Comparison of ENCODE assay signal across 8 cellular contexts in the genomic region with DNA sequence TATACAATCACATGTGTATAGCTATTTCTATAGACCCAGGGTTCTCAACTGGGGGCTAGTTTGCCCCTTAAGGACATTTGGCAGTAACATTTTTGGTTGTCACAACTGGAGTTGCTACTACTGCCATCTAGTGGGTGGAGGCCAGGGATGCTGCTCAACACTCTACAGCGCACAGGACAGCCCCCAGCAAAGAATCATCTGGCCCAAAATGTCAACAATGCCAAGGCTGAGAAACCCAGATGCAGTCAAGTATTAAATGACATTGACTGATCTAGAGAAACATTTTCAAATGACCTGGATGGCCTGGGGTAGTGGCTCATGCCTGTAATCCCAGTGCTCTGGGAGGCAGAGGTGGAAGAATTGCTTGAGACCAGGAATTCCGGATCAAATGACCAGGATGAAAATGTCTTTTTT. TPM values are rescaled to one million over a fixed set of nuclear protein-coding genes. Genes with fewer than 3 reads are reported as not detected.
A peak's percentile ranks its signal among the peaks of the same experiment; 100 is the strongest.
DNase-seq lines count a peak whose midpoint lies in the region; ATAC-seq, FAIRE-seq and TF ChIP-seq lines count a peak whose summit lies in the region.

No MANE protein-coding gene starts in this region.

- TF ChIP-seq CTCF in neural progenitor cell (IDR thresholded peaks at IDR 0.05): peak; percentile 67

- H3K27ac ChIP-seq in neural progenitor cell: no peak overlapping the region

- H3K9me3 ChIP-seq in neural progenitor cell (ENCODE audit: low read depth): no peaks in the 10 kb centered on the region

- no peaks in the 10 kb centered on the region for H3K27me3 ChIP-seq in neural progenitor cell

- FAIRE-seq in urothelium cell line (lab: Jason Lieb, UNC): no peak

- H3K79me2 ChIP-seq in neural progenitor cell (ENCODE audit: low read depth): peaks cover 38% of the 10 kb centered on the region

- H3K36me3 ChIP-seq in neural progenitor cell: peaks cover 4% of the 10 kb centered on the region

- H3K36me3 Mint-ChIP-seq in neural progenitor cell: peaks cover 21% of the 10 kb centered on the region

- H3K9me3 Mint-ChIP-seq in neural progenitor cell: no peaks in the 10 kb centered on the region

- H3K4me3 Mint-ChIP-seq in neural progenitor cell: no peak overlapping the region

- DNase-seq in GF-D8 (lab: John Stamatoyannopoulos, UW) (peak; percentile 33), H4 (ENCODE audit: low spot score) (peak; percentile 74), NCI-H2107 treated with DMSO at 0.1 percent for 48 hours (lab: John Stamatoyannopoulos, UW; ENCODE audit: unreplicated experiment) (peak; percentile 28), ecto neural progenitor cell (ENCODE audit: low spot score) (peak; percentile 67), neural progenitor cell (ENCODE audit: low spot score) (peak; percentile 61), urothelium cell line (ENCODE audit: low spot score) (peak; percentile 45)
- DNase-seq in activated CD4-positive, alpha-beta T cell treated with anti-CD3 and anti-CD28 coated beads for 4 hours: peak; percentile 49 to 68

- H3K4me1 Mint-ChIP-seq in neural progenitor cell: peaks cover 20% of the 10 kb centered on the region

- no peak overlapping the region for H3K27ac Mint-ChIP-seq in neural progenitor cell

- H3K27me3 Mint-ChIP-seq in neural progenitor cell (ENCODE audit: insufficient read depth, low read depth): peaks cover 2% of the 10 kb centered on the region

- H3K4me3 ChIP-seq in neural progenitor cell: no peak overlapping the region

- peaks cover 8% of the 10 kb centered on the region for H4K20me1 ChIP-seq in neural progenitor cell (ENCODE audit: low read depth)

- no peaks in the 10 kb centered on the region for H3K4me1 ChIP-seq in neural progenitor cell

- H3F3A ChIP-seq in neural progenitor cell (ENCODE audit: low read depth): peaks cover 9% of the 10 kb centered on the region

- no peak overlapping the region for H3K9ac ChIP-seq in neural progenitor cell

- no peak for ATAC-seq in GM21717 (IDR thresholded peaks at IDR 0.05; ENCODE audit: unreplicated experiment)

- no peak overlapping the region for H3K4me2 ChIP-seq in neural progenitor cell

- no peak overlapping the region for H2AFZ ChIP-seq in neural progenitor cell (replicated peaks)

RNA-seq across cellular contexts. Expression of gene WSB2, which starts 5.8 kb away (rescaled TPM):
- total RNA-seq in H4 (2014; rRNA removed; shearing (Covaris generic)): 138 and 178 TPM in 2 replicates
- 21.2 and 26.0 TPM in 2 replicates for total RNA-seq in neural progenitor cell (ENCODE audit: low replicate concordance)

RNA-seq across cellular contexts. Expression of gene RFC5, which starts 38.6 kb away (rescaled TPM):
- total RNA-seq in H4 (2014; rRNA removed; shearing (Covaris generic)): 45.0 and 49.2 TPM in 2 replicates
- 75.8 and 80.3 TPM in 2 replicates for total RNA-seq in neural progenitor cell (ENCODE audit: low replicate concordance)

RNA-seq across cellular contexts. Expression of gene VSIG10, which starts 48.7 kb away (rescaled TPM):
- 9.8 and 12.7 TPM in 2 replicates for total RNA-seq in H4 (2014; rRNA removed; shearing (Covaris generic))
- total RNA-seq in neural progenitor cell (ENCODE audit: low replicate concordance): 22.6 and 57.9 TPM in 2 replicates
